24 cellular contexts compared by ENCODE assay signal in genomic region chr17:229945-230235, GRCh38. TPM values are rescaled to one million over a fixed set of nuclear protein-coding genes. Genes with fewer than 3 reads are reported as not detected.
DNase-seq lines count a peak whose midpoint lies in the region; ATAC-seq and TF ChIP-seq lines count a peak whose summit lies in the region.
"Had no signal": no experiment of that assay in that cellular context is flagged by ENCODE, and none has a peak within 500 bp of the region (broad histone marks: within the 10 kb centered on the region; RNA-seq: fewer than 3 reads in every experiment).

No MANE protein-coding gene starts in this region.

- no peaks in the 10 kb centered on the region for H3K36me3 ChIP-seq in upper lobe of right lung

- H3K4me1 Mint-ChIP-seq in brain, result peaks cover 67% of the 10 kb centered on the region
- H3K4me1 Mint-ChIP-seq in neural crest cell, result peaks cover 4% of the 10 kb centered on the region
- H3K4me1 Mint-ChIP-seq: CD8-positive, alpha-beta memory T cell had no signal

- H3K36me3 Mint-ChIP-seq in brain (no peaks in the 10 kb centered on the region), neural crest cell (ENCODE audit: low read depth) (no peaks in the 10 kb centered on the region)
- H3K36me3 Mint-ChIP-seq: CD14-positive monocyte; CD8-positive, alpha-beta memory T cell had no signal

- DNase-seq in right cardiac atrium, result peak in 2 of 3 donors; percentile 16 to 17
- DNase-seq in left cardiac atrium, result no peak
- DNase-seq in neural crest cell (ENCODE audit: low read depth, low spot score), result no peak
- peak; percentile 47 for DNase-seq in upper lobe of right lung
- no peak for DNase-seq in central memory CD4-positive, alpha-beta T cell
- DNase-seq in HUDEP-2 (lab: John Stamatoyannopoulos, UW; ENCODE audit: unreplicated experiment in 76 of 76), result no peak
- no peak for DNase-seq in NCI-H1105 (lab: John Stamatoyannopoulos, UW)
- DNase-seq: DMS 273 treated with DMSO at 0.1 percent for 48 hours, DMS79, GDM1, H9, Karpas-422, NCI-H1092 treated with DMSO at 0.1 percent for 48 hours, NCI-H1436 treated with DMSO at 0.1 percent for 48 hours, NCI-H187 treated with DMSO at 0.1 percent for 48 hours, NCI-H524, NCI-H748 treated with DMSO at 0.1 percent for 48 hours, SHP77 had no signal

- no peak for ATAC-seq in right cardiac atrium
- no peak for ATAC-seq in left cardiac atrium
- no peak for ATAC-seq in upper lobe of right lung
- ATAC-seq: GM23338, HepG2 had no signal

- intact Hi-C loops in right cardiac atrium (cut with DNase I) (no loop called here), left cardiac atrium (cut with DNase I) (loop anchor here in 1 of 2 donors (5.0 kb wide), 1 partner anchor 82 kb away; no protein-coding TSS in a partner anchor), upper lobe of right lung (cut with DNase I) (no loop called here)

- WGBS in right cardiac atrium, result 89% methylated on average over 5 of the region's 5 CpGs

- H3K27me3 ChIP-seq in right cardiac atrium (ENCODE audit: control insufficient read depth, insufficient read depth) (no peaks in the 10 kb centered on the region), upper lobe of right lung (no peaks in the 10 kb centered on the region)

- peaks cover 11% of the 10 kb centered on the region for H3K27me3 Mint-ChIP-seq in brain
- H3K27me3 Mint-ChIP-seq in neural crest cell (ENCODE audit: low read depth), result no peaks in the 10 kb centered on the region

- H3K27ac Mint-ChIP-seq in brain (peak overlapping the region in 3 of 5 experiments; percentile 31 to 79 (median 70)), neural crest cell (ENCODE audit: unreplicated experiment) (peak overlapping the region; percentile 83)
- H3K27ac Mint-ChIP-seq: CD14-positive monocyte, GM23338, H9 had no signal

- no peaks in the 10 kb centered on the region for H3K9me3 ChIP-seq in right cardiac atrium (ENCODE audit: control insufficient read depth, low read length)
- H3K9me3 ChIP-seq in upper lobe of right lung, result no peaks in the 10 kb centered on the region

- H3K4me3 Mint-ChIP-seq in brain (no peak overlapping the region), neural crest cell (no peak overlapping the region)
- H3K4me3 Mint-ChIP-seq: CD14-positive monocyte; CD8-positive, alpha-beta memory T cell; GM23338; H9 had no signal

- H3K9me3 Mint-ChIP-seq in brain, result no peaks in the 10 kb centered on the region
- no peaks in the 10 kb centered on the region for H3K9me3 Mint-ChIP-seq in neural crest cell
- H3K9me3 Mint-ChIP-seq: CD8-positive, alpha-beta memory T cell; GM23338; H9 had no signal

- TF ChIP-seq CTCF in brain (conservative IDR thresholded peaks at IDR 0.05) (no peak), neural crest cell (conservative IDR thresholded peaks at IDR 0.05) (no peak), upper lobe of right lung (IDR thresholded peaks at IDR 0.05) (no peak)

- no peak overlapping the region for H3K4me3 ChIP-seq in right cardiac atrium (ENCODE audit: low read length)
- H3K4me3 ChIP-seq in upper lobe of right lung, result no peak overlapping the region
- H3K4me3 ChIP-seq: GM23338 had no signal

- H3K27ac ChIP-seq in right cardiac atrium (ENCODE audit: low read length) (no peak overlapping the region), upper lobe of right lung (no peak overlapping the region)

- H3K4me1 ChIP-seq in right cardiac atrium (ENCODE audit: control insufficient read depth, insufficient read depth, low read length), result no peaks in the 10 kb centered on the region
- no peaks in the 10 kb centered on the region for H3K4me1 ChIP-seq in upper lobe of right lung

RNA-seq across cellular contexts. Expression of gene DOC2B, which starts 48.4 kb away (rescaled TPM):
- total RNA-seq in right cardiac atrium (1 to 10 TPM; 2.3 to 5.3 (median 3.0) TPM), left cardiac atrium (10 to 100 TPM in 1 of 2 donors, 1 to 10 TPM in 1; 6.8 to 16.4 TPM), neural crest cell (0.91 and 1.0 TPM in 2 replicates), upper lobe of right lung (13.7 TPM)
- polyA plus RNA-seq in right cardiac atrium (2.8 TPM), brain (ENCODE audit: insufficient read depth, low read depth, low replicate concordance) (5.5 TPM)
- total RNA-seq: HT-29 had no signal
- polyA plus RNA-seq: CD8-positive, alpha-beta memory T cell had no signal

Comparison
In these comparisons a context has a peak if more than half of its experiments do, and no peak if none do; other contexts are left out.
1. DNase-seq: peak in right cardiac atrium (2 of 3) and upper lobe of right lung (single experiment); none in left cardiac atrium (single experiment), neural crest cell (single experiment), central memory CD4-positive, alpha-beta T cell (single experiment), HUDEP-2 (0 of 76) and NCI-H1105 (single experiment).